24 cellular contexts compared by ENCODE assay signal in genomic region chr1:201783067-201783466, GRCh38. TPM values are rescaled to one million over a fixed set of nuclear protein-coding genes. Genes with fewer than 3 reads are reported as not detected.
DNase-seq lines count a peak whose midpoint lies in the region; ATAC-seq and TF ChIP-seq lines count a peak whose summit lies in the region.
"Had no signal": no experiment of that assay in that cellular context is flagged by ENCODE, and none has a peak within 500 bp of the region (broad histone marks: within the 10 kb centered on the region; RNA-seq: fewer than 3 reads in every experiment).

No MANE protein-coding gene starts in this region.

- TF ChIP-seq EP300 in upper lobe of left lung (IDR thresholded peaks at IDR 0.05), result no peak

- H2AFZ ChIP-seq in mammary epithelial cell (ENCODE audit: low read depth, low read length), result no peak overlapping the region

- ATAC-seq in T-helper 17 cell, result no peak
- no peak for ATAC-seq in GM19463 (IDR thresholded peaks at IDR 0.05; ENCODE audit: unreplicated experiment)
- ATAC-seq in upper lobe of left lung (ENCODE audit: low FRiP score in 2 of 2), result no peak
- ATAC-seq in GM21529 (IDR thresholded peaks at IDR 0.05; ENCODE audit: unreplicated experiment), result no peak
- ATAC-seq: activated T-cell treated with anti-CD3 and anti-CD28 coated beads, Interleukin-2, amount 50 U/mL, for 72 hours; Panc1 had no signal

- TF ChIP-seq CTCF in MCF 10A (IDR thresholded peaks at IDR 0.05; ENCODE audit: unreplicated experiment) (no peak), mammary epithelial cell (conservative IDR thresholded peaks at IDR 0.05 in 1 of 2, IDR thresholded peaks at IDR 0.05 in 1 of 2; ENCODE audit: extremely low read depth in 1 of 2, insufficient read depth in 1 of 2, low read depth in 1 of 2, low read length in 2 of 2) (no peak), dorsolateral prefrontal cortex (IDR thresholded peaks at IDR 0.05 in 54 of 56, conservative IDR thresholded peaks at IDR 0.05 in 2 of 56; ENCODE audit: low read depth in 1 of 56, partially characterized antibody in 56 of 56) (no peak), upper lobe of left lung (IDR thresholded peaks at IDR 0.05) (no peak)

- H3K9me3 ChIP-seq in mammary epithelial cell (replicated peaks; ENCODE audit: insufficient read depth, low read length) (no peaks in the 10 kb centered on the region), T-helper 17 cell (ENCODE audit: control insufficient read depth, low read length, poor library complexity, severe bottlenecking) (no peaks in the 10 kb centered on the region), upper lobe of left lung (no peaks in the 10 kb centered on the region)
- H3K9me3 ChIP-seq: prostate gland, SK-N-SH, stomach had no signal

- H3K27me3 ChIP-seq in mammary epithelial cell (ENCODE audit: insufficient read depth, low read length), result no peaks in the 10 kb centered on the region
- no peaks in the 10 kb centered on the region for H3K27me3 ChIP-seq in dorsolateral prefrontal cortex
- no peaks in the 10 kb centered on the region for H3K27me3 ChIP-seq in upper lobe of left lung
- H3K27me3 ChIP-seq: stomach had no signal

- BruUV-seq in MCF 10A (replicated peaks; lab: Mats Ljungman, UMichigan), result no TSS peak
- no TSS peak for BruUV-seq in mammary epithelial cell (replicated peaks; lab: Mats Ljungman, UMichigan)

- H3K79me2 ChIP-seq in mammary epithelial cell (ENCODE audit: insufficient read depth, low read length), result peaks cover 23% of the 10 kb centered on the region

- H3K4me1 ChIP-seq in mammary epithelial cell (ENCODE audit: insufficient read depth, low read length), result peaks cover 31% of the 10 kb centered on the region
- peaks cover 0 to 3% (median 0%) of the 10 kb centered on the region in 4 donors for H3K4me1 ChIP-seq in upper lobe of left lung

- H3K4me3 Mint-ChIP-seq in MCF 10A (ENCODE audit: unreplicated experiment), result no peak overlapping the region
- no peak overlapping the region for H3K4me3 Mint-ChIP-seq in T-helper 17 cell
- H3K4me3 Mint-ChIP-seq: activated CD4-positive, alpha-beta T cell treated with anti-CD3 and anti-CD28 coated beads, Interleukin-2, amount 10 ng/mL, durations not matched to agents 7 days and 5 days; activated naive CD4-positive, alpha-beta T cell treated with anti-CD3 and anti-CD28 coated beads for 36 hours; activated T-cell treated with anti-CD3 and anti-CD28 coated beads, Interleukin-2, amount 50 U/mL, for 72 hours; B cell had no signal

- no peaks in the 10 kb centered on the region for H4K20me1 ChIP-seq in mammary epithelial cell (ENCODE audit: insufficient read depth, low read length)

- intact Hi-C loops in MCF 10A (cut with micrococcal nuclease) (no loop called here), mammary epithelial cell (cut with micrococcal nuclease) (no loop called here), dorsolateral prefrontal cortex (cut with DNase I) (no loop called here)

- in situ Hi-C loops in mammary epithelial cell (cut with MboI; ENCODE audit: low sequenced_read_pairs in 2 of 2), result loop anchor here in 1 of 2 donors (10.0 kb wide), 1 partner anchor 228 kb away; no protein-coding TSS in a partner anchor

- H3K9ac ChIP-seq in mammary epithelial cell (ENCODE audit: insufficient read depth, low read length), result no peak overlapping the region
- H3K9ac ChIP-seq: KMS-11, SK-N-SH had no signal

- POLR2A ChIA-PET in MCF 10A (lab: Yijun Ruan, JAX), result interaction anchor here (1.8 kb wide), 3 partner anchors 10 to 70 kb away, joined by 4 to 6 read pairs (median 5); no protein-coding TSS in a partner anchor

- peaks cover 74% of the 10 kb centered on the region for H3K36me3 Mint-ChIP-seq in MCF 10A (ENCODE audit: insufficient read depth, unreplicated experiment)
- H3K36me3 Mint-ChIP-seq in T-helper 17 cell (ENCODE audit: low read depth), result peaks cover 2% of the 10 kb centered on the region

- CTCF ChIA-PET in MCF 10A (lab: Yijun Ruan, JAX), result interaction anchor here (0.6 to 43.4 kb wide), 9 partner anchors 10 to 509 kb away, joined by 3 to 1744 read pairs (median 5); no protein-coding TSS in a partner anchor
- CTCF ChIA-PET in mammary epithelial cell (lab: Charles Lee; ENCODE audit: low non-redundant PET), result no interaction called here

- TF ChIP-seq POLR2A in upper lobe of left lung (IDR thresholded peaks at IDR 0.05), result no peak

- H3K36me3 ChIP-seq in mammary epithelial cell (ENCODE audit: insufficient read depth, low read length) (peaks cover 41% of the 10 kb centered on the region), upper lobe of left lung (peaks cover 0 to 63% (median 20%) of the 10 kb centered on the region in 4 donors)
- H3K36me3 ChIP-seq: prostate gland had no signal

- H3K27me3 Mint-ChIP-seq in MCF 10A (ENCODE audit: insufficient read depth, unreplicated experiment) (no peaks in the 10 kb centered on the region), T-helper 17 cell (no peaks in the 10 kb centered on the region)
- H3K27me3 Mint-ChIP-seq: B cell had no signal

- WGBS in mammary epithelial cell (ENCODE audit: low coverage, missing lambda C conversion rate), result 97% methylated on average over 2 of the region's 2 CpGs
- 89 to 94% methylated on average over 2 of the region's 2 CpGs for WGBS in upper lobe of left lung, 2 donors

- H3K4me3 ChIP-seq in mammary epithelial cell (replicated peaks in 1 of 3; ENCODE audit: insufficient read depth in 1 of 3, low read depth in 2 of 3, low read length in 3 of 3) (no peak overlapping the region), dorsolateral prefrontal cortex (no peak overlapping the region), upper lobe of left lung (no peak overlapping the region)
- H3K4me3 ChIP-seq: prostate gland, stomach had no signal

- peak overlapping the region; percentile 22 for H3K27ac Mint-ChIP-seq in MCF 10A (ENCODE audit: low read depth, unreplicated experiment)
- H3K27ac Mint-ChIP-seq in T-helper 17 cell, result peak overlapping the region; percentile 16
- H3K27ac Mint-ChIP-seq: activated CD4-positive, alpha-beta T cell treated with anti-CD3 and anti-CD28 coated beads, Interleukin-2, amount 10 ng/mL, durations not matched to agents 7 days and 5 days; activated naive CD4-positive, alpha-beta T cell treated with anti-CD3 and anti-CD28 coated beads for 36 hours; activated T-cell treated with anti-CD3 and anti-CD28 coated beads, Interleukin-2, amount 50 U/mL, for 72 hours; B cell had no signal

- dilution Hi-C loops in mammary epithelial cell (cut with HindIII; ENCODE audit: low sequenced_read_pairs), result no loop called here

- no peaks in the 10 kb centered on the region for H3K9me3 Mint-ChIP-seq in MCF 10A (ENCODE audit: unreplicated experiment)
- H3K9me3 Mint-ChIP-seq: activated CD4-positive, alpha-beta T cell treated with anti-CD3 and anti-CD28 coated beads, Interleukin-2, amount 10 ng/mL, durations not matched to agents 7 days and 5 days; activated naive CD4-positive, alpha-beta T cell treated with anti-CD3 and anti-CD28 coated beads for 36 hours; activated T-cell treated with anti-CD3 and anti-CD28 coated beads, Interleukin-2, amount 50 U/mL, for 72 hours had no signal

- H3K4me1 Mint-ChIP-seq in MCF 10A (ENCODE audit: insufficient read depth, unreplicated experiment) (peaks cover 17% of the 10 kb centered on the region), T-helper 17 cell (peaks cover 6% of the 10 kb centered on the region)
- H3K4me1 Mint-ChIP-seq: activated CD4-positive, alpha-beta T cell treated with anti-CD3 and anti-CD28 coated beads, Interleukin-2, amount 10 ng/mL, durations not matched to agents 7 days and 5 days; B cell had no signal

- no peak overlapping the region for H3K4me2 ChIP-seq in mammary epithelial cell (ENCODE audit: insufficient read depth, low read depth, low read length)
- H3K4me2 ChIP-seq: KMS-11, SK-N-SH had no signal

- H3K27ac ChIP-seq in mammary epithelial cell (ENCODE audit: insufficient read depth, low read depth, low read length) (no peak overlapping the region), dorsolateral prefrontal cortex (peak overlapping the region in 41 of 59 donors; percentile 2 to 99 (median 51)), upper lobe of left lung (no peak overlapping the region)
- H3K27ac ChIP-seq: KMS-11, prostate gland, stomach had no signal

- no peak for DNase-seq in MCF 10A (ENCODE audit: unreplicated experiment)
- DNase-seq in mammary epithelial cell, result no peak
- no peak for DNase-seq in T-helper 17 cell
- DNase-seq in dorsolateral prefrontal cortex, result no peak
- DNase-seq in NCI-H774 (lab: John Stamatoyannopoulos, UW), result no peak
- no peak for DNase-seq in upper lobe of left lung
- DNase-seq: activated CD4-positive, alpha-beta T cell treated with anti-CD3 and anti-CD28 coated beads, Interleukin-2, amount 10 ng/mL, durations not matched to agents 7 days and 5 days; activated naive CD4-positive, alpha-beta T cell treated with anti-CD3 and anti-CD28 coated beads for 36 hours; activated T-cell treated with anti-CD3 and anti-CD28 coated beads, Interleukin-2, amount 50 U/mL, for 72 hours; amygdala; GF-D8; kidney glomerular epithelial cell; NCI-H345; NK-92 treated with Interleukin-12 subunit alpha and Interleukin-12 subunit beta, amount 100 ng/mL, for 24 hours; SK-N-SH; stimulated activated CD8-positive, alpha-beta memory T cell treated with anti-CD3 and anti-CD28 coated beads, Interleukin-4, amount 100 ng/mL, for 48 hours; stomach; trophoblast cell had no signal

RNA-seq across cellular contexts. Expression of gene IPO9, which starts 45.9 kb away (rescaled TPM):
- total RNA-seq in MCF 10A (2022), result 112 and 117 TPM in 2 replicates
- 10 to 100 TPM; 22.7 to 61.3 TPM for total RNA-seq in mammary epithelial cell
- 32.1 TPM for polyA plus RNA-seq in mammary epithelial cell
- polyA minus RNA-seq in mammary epithelial cell, result 35.9 TPM
- total RNA-seq in T-helper 17 cell, result 10 to 100 TPM; 24.0 to 29.3 TPM
- total RNA-seq in dorsolateral prefrontal cortex, result 10 to 100 TPM; 39.9 to 70.3 (median 56.0) TPM
- 10 to 100 TPM; 22.8 to 46.7 (median 35.7) TPM for total RNA-seq in upper lobe of left lung

Comparison
In these comparisons a context has a peak if more than half of its experiments do, and no peak if none do; other contexts are left out.
1. H3K27ac ChIP-seq: peak in dorsolateral prefrontal cortex (41 of 59); none in mammary epithelial cell (single experiment) and upper lobe of left lung (0 of 4).